In the genomic region with DNA sequence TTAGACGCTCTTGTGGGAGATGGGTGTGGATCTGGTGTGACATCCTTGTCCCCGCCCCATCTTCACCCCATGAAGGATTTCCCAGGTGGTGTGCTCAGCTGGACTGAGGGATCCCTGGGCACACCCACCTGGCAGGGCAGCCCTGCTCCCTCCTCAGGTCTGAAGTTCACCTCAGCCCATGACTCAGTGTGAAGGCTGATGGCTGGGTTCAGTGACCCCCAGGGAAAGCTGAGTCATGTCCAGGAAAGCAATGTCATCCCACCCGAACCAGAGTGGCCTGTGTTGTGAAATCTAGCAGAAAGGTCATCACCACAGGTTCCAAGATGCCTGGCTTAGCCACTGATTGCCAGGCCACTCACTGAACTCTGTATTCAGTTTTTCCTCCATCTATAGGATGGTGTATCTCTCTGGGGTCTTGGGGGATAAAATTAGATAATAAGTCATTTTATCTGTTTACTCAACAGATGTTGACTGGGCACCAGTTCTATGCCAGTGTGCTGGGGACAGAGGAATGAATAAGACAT, we compare ENCODE assay signal across 1 cellular context.
TF ChIP-seq lines count a peak whose summit lies in the region.

No MANE protein-coding gene starts in this region.

TF ChIP-seq in HepG2, 621 proteins besides CTCF, POLR2A, EP300 and RAD21 (continued from another document and continues in another):
- TF ChIP-seq ZUFSP (CRISPR knock-in tag; IDR thresholded peaks at IDR 0.05; ENCODE audit: borderline replicate concordance) (no peak), PREB (CRISPR knock-in tag; IDR thresholded peaks at IDR 0.05) (no peak), ZNF720 (CRISPR knock-in tag; IDR thresholded peaks at IDR 0.05) (no peak), TARDBP (CRISPR knock-in tag; IDR thresholded peaks at IDR 0.05) (peak; percentile 92), ZNF704 (CRISPR knock-in tag; IDR thresholded peaks at IDR 0.05; ENCODE audit: borderline replicate concordance) (no peak), ZNF329 (CRISPR knock-in tag; IDR thresholded peaks at IDR 0.05; ENCODE audit: low read depth) (no peak), ZBTB21 (CRISPR knock-in tag; IDR thresholded peaks at IDR 0.05) (0 out of 2 replicates have a peak, but pooled peaks have one; percentile 39), BCL6 (CRISPR knock-in tag; IDR thresholded peaks at IDR 0.05) (peak; percentile 99), MAZ (IDR thresholded peaks at IDR 0.05; ENCODE audit: borderline replicate concordance, low read depth, low read length) (peak; percentile 34; the same call in 1 of the 2 replicates), MAZ (CRISPR knock-in tag; IDR thresholded peaks at IDR 0.05; ENCODE audit: low read depth) (no peak; the same call in 1 of the 2 replicates), ZNF460 (CRISPR knock-in tag; IDR thresholded peaks at IDR 0.05; ENCODE audit: borderline replicate concordance) (no peak; the same call in 1 of the 2 replicates), KAT7 (CRISPR knock-in tag; IDR thresholded peaks at IDR 0.05; ENCODE audit: borderline replicate concordance) (peak; percentile 76; the same call in 1 of the 2 replicates), ZBTB7A (CRISPR knock-in tag; IDR thresholded peaks at IDR 0.05) (peak; percentile 59; the same call in 1 of the 2 replicates), YEATS2 (CRISPR knock-in tag; IDR thresholded peaks at IDR 0.05; ENCODE audit: borderline replicate concordance) (peak; percentile 83; the same call in 1 of the 2 replicates), SOX13 (IDR thresholded peaks at IDR 0.05) (peak; percentile 79), SOX13 (CRISPR knock-in tag; conservative IDR thresholded peaks at IDR 0.05 in 1 of 2, IDR thresholded peaks at IDR 0.05 in 1 of 2) (peak in 1 of 2 experiments; percentile 90; a peak in 2 of 4 replicates), SNAPC2 (CRISPR knock-in tag; IDR thresholded peaks at IDR 0.05) (no peak), HOXA7 (CRISPR knock-in tag; IDR thresholded peaks at IDR 0.05) (no peak), SCMH1 (CRISPR knock-in tag; IDR thresholded peaks at IDR 0.05; ENCODE audit: borderline replicate concordance) (no peak), CEBPG (CRISPR knock-in tag; IDR thresholded peaks at IDR 0.05) (peak; percentile 98), KLF11 (CRISPR knock-in tag; IDR thresholded peaks at IDR 0.05) (no peak), ZNF276 (CRISPR knock-in tag; IDR thresholded peaks at IDR 0.05; ENCODE audit: low read depth) (no peak), ZNF10 (CRISPR knock-in tag; IDR thresholded peaks at IDR 0.05; ENCODE audit: borderline replicate concordance, low read depth) (no peak), NFIB (CRISPR knock-in tag; IDR thresholded peaks at IDR 0.05; ENCODE audit: borderline replicate concordance) (no peak), ZNF549 (CRISPR knock-in tag; IDR thresholded peaks at IDR 0.05) (no peak), RBAK (CRISPR knock-in tag; IDR thresholded peaks at IDR 0.05) (no peak), ZIK1 (CRISPR knock-in tag; IDR thresholded peaks at IDR 0.05; ENCODE audit: borderline replicate concordance, low read depth) (no peak), TBL1XR1 (IDR thresholded peaks at IDR 0.05; ENCODE audit: borderline replicate concordance, low read length, partially characterized antibody) (peak; percentile 98), TEAD3 (CRISPR knock-in tag; optimal IDR thresholded peaks at IDR 0.05; ENCODE audit: borderline replicate concordance) (peak; percentile 87), ZSCAN30 (CRISPR knock-in tag; IDR thresholded peaks at IDR 0.05) (no peak), GFI1 (CRISPR knock-in tag; IDR thresholded peaks at IDR 0.05; ENCODE audit: borderline replicate concordance) (peak; percentile 52; the same call in 1 of the 2 replicates), ZNF337 (CRISPR knock-in tag; IDR thresholded peaks at IDR 0.05; ENCODE audit: borderline replicate concordance, low read depth) (no peak), ATF2 (CRISPR knock-in tag; IDR thresholded peaks at IDR 0.05) (peak; percentile 95)
- TF ChIP-seq, protein P1, sequence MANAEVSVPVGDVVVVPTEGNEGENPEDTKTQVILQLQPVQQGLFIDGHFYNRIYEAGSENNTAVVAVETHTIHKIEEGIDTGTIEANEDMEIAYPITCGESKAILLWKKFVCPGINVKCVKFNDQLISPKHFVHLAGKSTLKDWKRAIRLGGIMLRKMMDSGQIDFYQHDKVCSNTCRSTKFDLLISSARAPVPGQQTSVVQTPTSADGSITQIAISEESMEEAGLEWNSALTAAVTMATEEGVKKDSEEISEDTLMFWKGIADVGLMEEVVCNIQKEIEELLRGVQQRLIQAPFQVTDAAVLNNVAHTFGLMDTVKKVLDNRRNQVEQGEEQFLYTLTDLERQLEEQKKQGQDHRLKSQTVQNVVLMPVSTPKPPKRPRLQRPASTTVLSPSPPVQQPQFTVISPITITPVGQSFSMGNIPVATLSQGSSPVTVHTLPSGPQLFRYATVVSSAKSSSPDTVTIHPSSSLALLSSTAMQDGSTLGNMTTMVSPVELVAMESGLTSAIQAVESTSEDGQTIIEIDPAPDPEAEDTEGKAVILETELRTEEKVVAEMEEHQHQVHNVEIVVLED (CRISPR knock-in tag; IDR thresholded peaks at IDR 0.05; ENCODE audit: borderline replicate concordance), result no peak
- TF ChIP-seq, protein P2, sequence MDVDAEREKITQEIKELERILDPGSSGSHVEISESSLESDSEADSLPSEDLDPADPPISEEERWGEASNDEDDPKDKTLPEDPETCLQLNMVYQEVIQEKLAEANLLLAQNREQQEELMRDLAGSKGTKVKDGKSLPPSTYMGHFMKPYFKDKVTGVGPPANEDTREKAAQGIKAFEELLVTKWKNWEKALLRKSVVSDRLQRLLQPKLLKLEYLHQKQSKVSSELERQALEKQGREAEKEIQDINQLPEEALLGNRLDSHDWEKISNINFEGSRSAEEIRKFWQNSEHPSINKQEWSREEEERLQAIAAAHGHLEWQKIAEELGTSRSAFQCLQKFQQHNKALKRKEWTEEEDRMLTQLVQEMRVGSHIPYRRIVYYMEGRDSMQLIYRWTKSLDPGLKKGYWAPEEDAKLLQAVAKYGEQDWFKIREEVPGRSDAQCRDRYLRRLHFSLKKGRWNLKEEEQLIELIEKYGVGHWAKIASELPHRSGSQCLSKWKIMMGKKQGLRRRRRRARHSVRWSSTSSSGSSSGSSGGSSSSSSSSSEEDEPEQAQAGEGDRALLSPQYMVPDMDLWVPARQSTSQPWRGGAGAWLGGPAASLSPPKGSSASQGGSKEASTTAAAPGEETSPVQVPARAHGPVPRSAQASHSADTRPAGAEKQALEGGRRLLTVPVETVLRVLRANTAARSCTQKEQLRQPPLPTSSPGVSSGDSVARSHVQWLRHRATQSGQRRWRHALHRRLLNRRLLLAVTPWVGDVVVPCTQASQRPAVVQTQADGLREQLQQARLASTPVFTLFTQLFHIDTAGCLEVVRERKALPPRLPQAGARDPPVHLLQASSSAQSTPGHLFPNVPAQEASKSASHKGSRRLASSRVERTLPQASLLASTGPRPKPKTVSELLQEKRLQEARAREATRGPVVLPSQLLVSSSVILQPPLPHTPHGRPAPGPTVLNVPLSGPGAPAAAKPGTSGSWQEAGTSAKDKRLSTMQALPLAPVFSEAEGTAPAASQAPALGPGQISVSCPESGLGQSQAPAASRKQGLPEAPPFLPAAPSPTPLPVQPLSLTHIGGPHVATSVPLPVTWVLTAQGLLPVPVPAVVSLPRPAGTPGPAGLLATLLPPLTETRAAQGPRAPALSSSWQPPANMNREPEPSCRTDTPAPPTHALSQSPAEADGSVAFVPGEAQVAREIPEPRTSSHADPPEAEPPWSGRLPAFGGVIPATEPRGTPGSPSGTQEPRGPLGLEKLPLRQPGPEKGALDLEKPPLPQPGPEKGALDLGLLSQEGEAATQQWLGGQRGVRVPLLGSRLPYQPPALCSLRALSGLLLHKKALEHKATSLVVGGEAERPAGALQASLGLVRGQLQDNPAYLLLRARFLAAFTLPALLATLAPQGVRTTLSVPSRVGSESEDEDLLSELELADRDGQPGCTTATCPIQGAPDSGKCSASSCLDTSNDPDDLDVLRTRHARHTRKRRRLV (CRISPR knock-in tag; IDR thresholded peaks at IDR 0.05), result no peak
- TF ChIP-seq, protein P3, sequence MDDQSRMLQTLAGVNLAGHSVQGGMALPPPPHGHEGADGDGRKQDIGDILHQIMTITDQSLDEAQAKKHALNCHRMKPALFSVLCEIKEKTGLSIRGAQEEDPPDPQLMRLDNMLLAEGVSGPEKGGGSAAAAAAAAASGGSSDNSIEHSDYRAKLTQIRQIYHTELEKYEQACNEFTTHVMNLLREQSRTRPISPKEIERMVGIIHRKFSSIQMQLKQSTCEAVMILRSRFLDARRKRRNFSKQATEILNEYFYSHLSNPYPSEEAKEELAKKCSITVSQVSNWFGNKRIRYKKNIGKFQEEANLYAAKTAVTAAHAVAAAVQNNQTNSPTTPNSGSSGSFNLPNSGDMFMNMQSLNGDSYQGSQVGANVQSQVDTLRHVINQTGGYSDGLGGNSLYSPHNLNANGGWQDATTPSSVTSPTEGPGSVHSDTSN (CRISPR knock-in tag; IDR thresholded peaks at IDR 0.05; ENCODE audit: borderline replicate concordance), result no peak
- TF ChIP-seq, protein P4, sequence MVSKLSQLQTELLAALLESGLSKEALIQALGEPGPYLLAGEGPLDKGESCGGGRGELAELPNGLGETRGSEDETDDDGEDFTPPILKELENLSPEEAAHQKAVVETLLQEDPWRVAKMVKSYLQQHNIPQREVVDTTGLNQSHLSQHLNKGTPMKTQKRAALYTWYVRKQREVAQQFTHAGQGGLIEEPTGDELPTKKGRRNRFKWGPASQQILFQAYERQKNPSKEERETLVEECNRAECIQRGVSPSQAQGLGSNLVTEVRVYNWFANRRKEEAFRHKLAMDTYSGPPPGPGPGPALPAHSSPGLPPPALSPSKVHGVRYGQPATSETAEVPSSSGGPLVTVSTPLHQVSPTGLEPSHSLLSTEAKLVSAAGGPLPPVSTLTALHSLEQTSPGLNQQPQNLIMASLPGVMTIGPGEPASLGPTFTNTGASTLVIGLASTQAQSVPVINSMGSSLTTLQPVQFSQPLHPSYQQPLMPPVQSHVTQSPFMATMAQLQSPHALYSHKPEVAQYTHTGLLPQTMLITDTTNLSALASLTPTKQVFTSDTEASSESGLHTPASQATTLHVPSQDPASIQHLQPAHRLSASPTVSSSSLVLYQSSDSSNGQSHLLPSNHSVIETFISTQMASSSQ (IDR thresholded peaks at IDR 0.05; ENCODE audit: low read depth), result no peak; the same call in 1 of the 2 replicates
- TF ChIP-seq, protein P4 (CRISPR knock-in tag; IDR thresholded peaks at IDR 0.05; ENCODE audit: borderline replicate concordance), result peak; percentile 68; the same call in 1 of the 2 replicates
